8 cellular contexts compared by ENCODE assay signal in genomic region chr3:9914559-9915251, GRCh38. TPM values are rescaled to one million over a fixed set of nuclear protein-coding genes. Genes with fewer than 3 reads are reported as not detected.
DNase-seq lines count a peak whose midpoint lies in the region; ATAC-seq and TF ChIP-seq lines count a peak whose summit lies in the region.

No MANE protein-coding gene starts in this region.

- H3K4me3 Mint-ChIP-seq in naive thymus-derived CD8-positive, alpha-beta T cell: peak overlapping the region; percentile 46 to 82 (median 64)

- H3K27me3 ChIP-seq in BJ (ENCODE audit: control insufficient read depth, insufficient read depth, low read length) (no peaks in the 10 kb centered on the region), brain microvascular endothelial cell (replicated peaks) (no peaks in the 10 kb centered on the region)

- no peak for TF ChIP-seq CTCF in BJ (IDR thresholded peaks at IDR 0.05; ENCODE audit: insufficient read depth, low read depth, low read length)
- no peak for TF ChIP-seq CTCF in HEK293 (tag by site-specific recombination; IDR thresholded peaks at IDR 0.05)
- no peak for TF ChIP-seq CTCF in brain microvascular endothelial cell (IDR thresholded peaks at IDR 0.05; ENCODE audit: low read depth, low read length, missing control alignments)

- H3K36me3 ChIP-seq in BJ (ENCODE audit: control insufficient read depth, insufficient read depth, low read length) (no peaks in the 10 kb centered on the region), HEK293 (ENCODE audit: control insufficient read depth in 2 of 2, insufficient read depth in 1 of 2, low read length in 2 of 2) (no peaks in the 10 kb centered on the region), brain microvascular endothelial cell (replicated peaks) (no peaks in the 10 kb centered on the region)

- POLR2A ChIA-PET in BJ (lab: Charles Lee) (no interaction called here), HEK293 (lab: Yijun Ruan, JAX) (interaction anchor here (0.6 kb wide), 2 partner anchors 13 to 751 kb away, joined by 4 to 8 read pairs; no protein-coding TSS in a partner anchor)
- POLR2A ChIA-PET in naive thymus-derived CD8-positive, alpha-beta T cell (lab: Charles Lee): interaction anchor here (2.6 kb wide), 1 partner anchor 24 kb away, joined by 6 read pairs; the partner anchor contains the start of gene JAGN1

- CTCF ChIA-PET in BJ (lab: Yijun Ruan, JAX) (interaction anchor here (0.6 to 2.8 kb wide), 5 partner anchors 9 to 1259 kb away, joined by 3 to 10 read pairs (median 3); partner anchors contain the start of genes IL17RE and RPUSD3), HEK293 (lab: Yijun Ruan, JAX) (no interaction called here)

- peaks cover 0 to 2% (median 0%) of the 10 kb centered on the region in 3 donors for H3K36me3 Mint-ChIP-seq in naive thymus-derived CD8-positive, alpha-beta T cell

- H3K27ac ChIP-seq in HEK293 (ENCODE audit: extremely low read depth, low read depth, low read length) (no peak overlapping the region), brain microvascular endothelial cell (no peak overlapping the region)

- in situ Hi-C loops in brain microvascular endothelial cell (cut with HindIII; ENCODE audit: low pct_ligation_motif_present, low sequenced_read_pairs): no loop called here
- in situ Hi-C loops in G401 (cut with HindIII; ENCODE audit: low sequenced_read_pairs): no loop called here

- H3K27me3 Mint-ChIP-seq in naive thymus-derived CD8-positive, alpha-beta T cell: peaks cover 2 to 16% (median 4%) of the 10 kb centered on the region in 5 donors

- peaks cover 19% of the 10 kb centered on the region for H3K4me1 ChIP-seq in HEK293 (ENCODE audit: control insufficient read depth, insufficient read depth, low read length)

- H3K4me3 ChIP-seq in BJ (ENCODE audit: low read depth, low read length) (peak overlapping the region; percentile 40), HEK293 (ENCODE audit: low read depth, low read length) (no peak overlapping the region), brain microvascular endothelial cell (ENCODE audit: low read depth, low read length) (peak overlapping the region; percentile 61)

- peak overlapping the region in 2 of 10 donors; percentile 44 to 49 for H3K27ac Mint-ChIP-seq in naive thymus-derived CD8-positive, alpha-beta T cell

- H3K9me3 ChIP-seq in HEK293 (ENCODE audit: control insufficient read depth, insufficient read depth, low read depth, low read length): no peaks in the 10 kb centered on the region

- DNase-seq in BJ (ENCODE audit: low read depth): no peak
- no peak for DNase-seq in brain microvascular endothelial cell
- no peak for DNase-seq in naive thymus-derived CD8-positive, alpha-beta T cell
- DNase-seq in mucosa of gallbladder (ENCODE audit: low spot score): no peak
- DNase-seq in G401 (ENCODE audit: low spot score): no peak
- DNase-seq in C1 segment of cervical spinal cord (lab: John Stamatoyannopoulos, UW): no peak
- no peak for DNase-seq in stimulated activated CD4-positive, alpha-beta T cell treated with anti-CD3 and anti-CD28 coated beads, Interleukin-2, amount 100 ng/mL, for 48 hours

- ATAC-seq in naive thymus-derived CD8-positive, alpha-beta T cell: peak in 1 of 2 donors; percentile 12

- H3K4me1 Mint-ChIP-seq in naive thymus-derived CD8-positive, alpha-beta T cell: peaks cover 3 to 23% (median 18%) of the 10 kb centered on the region in 4 donors

- no peaks in the 10 kb centered on the region for H3K9me3 Mint-ChIP-seq in naive thymus-derived CD8-positive, alpha-beta T cell

TF ChIP-seq in HEK293, 187 proteins besides CTCF, POLR2A, EP300 and RAD21:
- TF ChIP-seq ZSCAN23 (tag by site-specific recombination; IDR thresholded peaks at IDR 0.05): no peak
- TF ChIP-seq ZEB2 (tag by site-specific recombination; IDR thresholded peaks at IDR 0.05): peak; percentile 49; the same call in 1 of the 2 replicates
TF ChIP-seq in HEK293: peak in this region for 1.

RNA-seq across cellular contexts. Expression of gene IL17RC, which starts 2.2 kb away (rescaled TPM):
- polyA plus RNA-seq in BJ (2011; rRNA removed): 14.7 and 28.1 TPM in 2 replicates
- polyA minus RNA-seq in BJ (2011; rRNA and poly(A)+ RNA removed): 28.9 and 31.6 TPM in 2 replicates
- under 1 TPM; 0.39 to 0.66 TPM for total RNA-seq in naive thymus-derived CD8-positive, alpha-beta T cell
- 10 to 100 TPM in 1 of 3 donors, 1 to 10 TPM in 2; 9.5 to 10.0 (median 9.8) TPM for polyA plus RNA-seq in naive thymus-derived CD8-positive, alpha-beta T cell
- 33.3 TPM for total RNA-seq in mucosa of gallbladder
- 12.2 and 22.5 TPM in 2 replicates for total RNA-seq in G401 (2014; rRNA removed; shearing (Covaris generic))

RNA-seq across cellular contexts. Expression of gene IL17RE, which starts 12.1 kb away (rescaled TPM):
- 2.2 and 4.0 TPM in 2 replicates for polyA plus RNA-seq in BJ (2011; rRNA removed)
- 2.5 and 4.8 TPM in 2 replicates for polyA minus RNA-seq in BJ (2011; rRNA and poly(A)+ RNA removed)
- 1 to 10 TPM in 1 of 2 experiments, under 1 TPM in 1; 0.88 to 1.3 TPM for total RNA-seq in naive thymus-derived CD8-positive, alpha-beta T cell
- polyA plus RNA-seq in naive thymus-derived CD8-positive, alpha-beta T cell: under 1 TPM in 2 of 3 donors, not detected in 1; 0.16 to 0.64 TPM
- 91.5 TPM for total RNA-seq in mucosa of gallbladder
- 3.6 and 5.3 TPM in 2 replicates for total RNA-seq in G401 (2014; rRNA removed; shearing (Covaris generic))

RNA-seq across cellular contexts. Expression of gene CRELD1, which starts 18.9 kb away (rescaled TPM):
- polyA plus RNA-seq in BJ (2011; rRNA removed): 22.5 and 30.3 TPM in 2 replicates
- polyA minus RNA-seq in BJ (2011; rRNA and poly(A)+ RNA removed): 6.2 and 12.8 TPM in 2 replicates
- total RNA-seq in naive thymus-derived CD8-positive, alpha-beta T cell: 10 to 100 TPM; 53.4 to 58.3 TPM
- polyA plus RNA-seq in naive thymus-derived CD8-positive, alpha-beta T cell: 10 to 100 TPM; 25.5 to 33.3 (median 29.2) TPM
- 116 TPM for total RNA-seq in mucosa of gallbladder
- 13.3 and 30.0 TPM in 2 replicates for total RNA-seq in G401 (2014; rRNA removed; shearing (Covaris generic))

RNA-seq across cellular contexts. Expression of gene JAGN1, which starts 24.3 kb away (rescaled TPM):
- polyA plus RNA-seq in BJ (2011; rRNA removed): 46.5 and 47.2 TPM in 2 replicates
- polyA minus RNA-seq in BJ (2011; rRNA and poly(A)+ RNA removed): 24.1 and 34.5 TPM in 2 replicates
- total RNA-seq in naive thymus-derived CD8-positive, alpha-beta T cell: 10 to 100 TPM; 38.0 to 40.4 TPM
- 10 to 100 TPM; 38.4 to 48.5 (median 39.8) TPM for polyA plus RNA-seq in naive thymus-derived CD8-positive, alpha-beta T cell
- total RNA-seq in mucosa of gallbladder: 30.7 TPM
- 25.1 and 30.0 TPM in 2 replicates for total RNA-seq in G401 (2014; rRNA removed; shearing (Covaris generic))

RNA-seq across cellular contexts. Expression of gene CIDEC, which starts 34.7 kb away (rescaled TPM):
- 0.09 and 0.25 TPM in 2 replicates for polyA plus RNA-seq in BJ (2011; rRNA removed)
- 0.26 TPM in 1 of 2 replicates, not detected in the other for polyA minus RNA-seq in BJ (2011; rRNA and poly(A)+ RNA removed)
- total RNA-seq in naive thymus-derived CD8-positive, alpha-beta T cell: under 1 TPM in 1 of 2 experiments, not detected in 1; 0.31 TPM
- polyA plus RNA-seq in naive thymus-derived CD8-positive, alpha-beta T cell: under 1 TPM in 1 of 3 donors, not detected in 2; 0.26 TPM
- 5.0 TPM for total RNA-seq in mucosa of gallbladder
- total RNA-seq in G401 (2014; rRNA removed; shearing (Covaris generic)): not detected in 2 replicates

Comparison
In these comparisons a context has a peak if more than half of its experiments do, and no peak if none do; other contexts are left out.
1. RNA of gene IL17RE, which starts 12.1 kb away (total RNA-seq): 91.5 TPM in mucosa of gallbladder (single experiment); 3.6 to 5.3 TPM in G401 and 0.88 to 1.3 TPM in naive thymus-derived CD8-positive, alpha-beta T cell; every median in the first group is over 10 times any median in the second.